1 cellular context compared by ENCODE assay signal in genomic region chr17:1275962-1276736, GRCh38.
A peak's percentile ranks its signal among the peaks of the same experiment; 100 is the strongest.
TF ChIP-seq lines count a peak whose summit lies in the region.

No MANE protein-coding gene starts in this region.

TF ChIP-seq in H1, 55 proteins besides CTCF, POLR2A, EP300 and RAD21:
- no peak for TF ChIP-seq TAF1 (IDR thresholded peaks at IDR 0.05; ENCODE audit: low read depth, low read length)
- no peak for TF ChIP-seq SP2 (IDR thresholded peaks at IDR 0.05; ENCODE audit: low read length)
- peak; percentile 25; the same call in 1 of the 2 replicates for TF ChIP-seq CREB1 (IDR thresholded peaks at IDR 0.05)
- peak; percentile 48; the same call in 1 of the 2 replicates for TF ChIP-seq E2F6 (IDR thresholded peaks at IDR 0.05)
- peak; percentile 70 for TF ChIP-seq MAX (IDR thresholded peaks at IDR 0.05)
- TF ChIP-seq GABPA (IDR thresholded peaks at IDR 0.05; ENCODE audit: borderline replicate concordance, insufficient read depth, low read length) = peak; percentile 55; the same call in 1 of the 2 replicates
- 0 out of 2 replicates have a peak, but pooled peaks have one; percentile 27 for TF ChIP-seq JUND (IDR thresholded peaks at IDR 0.05; ENCODE audit: low read length)
- TF ChIP-seq BACH1 (IDR thresholded peaks at IDR 0.05; ENCODE audit: low read length) = peak; percentile 42; the same call in 1 of the 2 replicates
- TF ChIP-seq POU5F1 (IDR thresholded peaks at IDR 0.05; ENCODE audit: low read depth, low read length) = no peak
- no peak for TF ChIP-seq SRF (IDR thresholded peaks at IDR 0.05; ENCODE audit: low read depth, low read length)
